Comparison of ENCODE assay signal across 8 cellular contexts in the genomic region with DNA sequence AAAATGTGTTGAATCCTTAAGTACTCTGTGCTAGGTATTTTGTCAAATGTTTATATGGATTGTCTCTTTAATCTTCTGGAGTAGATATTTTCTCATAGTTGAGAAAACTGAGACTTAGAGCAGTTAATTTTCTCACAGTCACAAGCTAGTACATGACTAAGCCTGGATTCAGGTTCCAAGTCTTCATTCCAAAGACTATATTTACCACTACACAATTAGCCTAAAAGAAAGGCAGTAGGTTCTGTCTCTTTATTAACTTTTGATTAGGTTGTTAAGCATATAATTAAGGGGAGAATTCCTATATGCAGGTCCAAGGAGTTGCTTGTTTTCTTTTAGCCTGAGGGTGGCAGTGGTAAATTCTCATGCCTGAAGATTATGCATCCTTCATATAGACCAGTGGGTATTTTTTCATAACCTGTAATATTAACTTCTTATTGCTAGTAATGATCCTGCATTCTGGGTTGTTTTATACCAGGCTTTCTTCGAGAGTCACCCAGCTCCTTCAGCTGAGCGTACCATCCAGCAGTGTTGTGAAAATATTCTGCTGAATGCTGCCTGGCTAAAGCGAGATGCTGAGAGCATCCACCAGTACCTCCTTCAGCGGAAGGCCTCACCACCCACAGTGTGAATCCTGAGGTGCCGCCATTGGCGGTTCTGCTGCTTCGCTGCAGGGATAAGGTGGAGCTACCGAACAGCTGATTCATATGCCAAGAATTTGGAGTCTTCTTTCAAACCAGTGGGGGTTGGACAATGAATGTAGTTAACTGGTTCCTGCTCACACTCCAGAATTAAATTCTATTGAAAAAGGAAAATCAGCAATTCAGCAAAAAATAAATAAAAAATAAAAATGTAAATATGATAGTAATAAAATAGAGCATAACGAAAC. TPM values are rescaled to one million over a fixed set of nuclear protein-coding genes. Genes with fewer than 3 reads are reported as not detected.
DNase-seq lines count a peak whose midpoint lies in the region; ATAC-seq lines count a peak whose summit lies in the region.

No MANE protein-coding gene starts in this region.

- no peaks in the 10 kb centered on the region for H3K27me3 Mint-ChIP-seq in activated CD4-positive, alpha-beta T cell treated with anti-CD3 and anti-CD28 coated beads for 36 hours
- H3K27me3 Mint-ChIP-seq in activated T-helper 17 cell treated with anti-CD3 and anti-CD28 coated beads, Interleukin-2, amount 50 U/mL, for 72 hours, result no peaks in the 10 kb centered on the region

- intact Hi-C loops in activated CD4-positive, alpha-beta T cell treated with anti-CD3 and anti-CD28 coated beads for 36 hours (cut with DNase I, micrococcal nuclease), result no loop called here

- peak overlapping the region; percentile 65 for H3K27ac Mint-ChIP-seq in activated CD4-positive, alpha-beta T cell treated with anti-CD3 and anti-CD28 coated beads for 36 hours
- peak overlapping the region; percentile 88 for H3K27ac Mint-ChIP-seq in activated T-helper 17 cell treated with anti-CD3 and anti-CD28 coated beads, Interleukin-2, amount 50 U/mL, for 72 hours
- H3K27ac Mint-ChIP-seq in stimulated activated effector memory CD8-positive, alpha-beta T cell treated with anti-CD3 and anti-CD28 coated beads, Interleukin-12 subunit alpha, Interleukin-12 subunit beta, amount 100 ng/mL, for 72 hours, result peak overlapping the region; percentile 55

- POLR2A ChIA-PET in activated CD4-positive, alpha-beta T cell treated with anti-CD3 and anti-CD28 coated beads for 36 hours (lab: Charles Lee), result no interaction called here

- no peaks in the 10 kb centered on the region for H3K9me3 Mint-ChIP-seq in activated CD4-positive, alpha-beta T cell treated with anti-CD3 and anti-CD28 coated beads for 36 hours (ENCODE audit: low read depth)
- H3K9me3 Mint-ChIP-seq in activated T-helper 17 cell treated with anti-CD3 and anti-CD28 coated beads, Interleukin-2, amount 50 U/mL, for 72 hours, result no peaks in the 10 kb centered on the region
- no peaks in the 10 kb centered on the region for H3K9me3 Mint-ChIP-seq in stimulated activated effector memory CD8-positive, alpha-beta T cell treated with anti-CD3 and anti-CD28 coated beads, Interleukin-12 subunit alpha, Interleukin-12 subunit beta, amount 100 ng/mL, for 72 hours

- H3K4me1 Mint-ChIP-seq in activated CD4-positive, alpha-beta T cell treated with anti-CD3 and anti-CD28 coated beads for 36 hours, result peaks cover 17% of the 10 kb centered on the region
- peaks cover 12% of the 10 kb centered on the region for H3K4me1 Mint-ChIP-seq in activated T-helper 17 cell treated with anti-CD3 and anti-CD28 coated beads, Interleukin-2, amount 50 U/mL, for 72 hours
- peaks cover 25% of the 10 kb centered on the region for H3K4me1 Mint-ChIP-seq in stimulated activated effector memory CD8-positive, alpha-beta T cell treated with anti-CD3 and anti-CD28 coated beads, Interleukin-12 subunit alpha, Interleukin-12 subunit beta, amount 100 ng/mL, for 72 hours

- no peak overlapping the region for H3K4me3 Mint-ChIP-seq in activated CD4-positive, alpha-beta T cell treated with anti-CD3 and anti-CD28 coated beads for 36 hours
- H3K4me3 Mint-ChIP-seq in activated T-helper 17 cell treated with anti-CD3 and anti-CD28 coated beads, Interleukin-2, amount 50 U/mL, for 72 hours, result peak overlapping the region; percentile 51
- no peak overlapping the region for H3K4me3 Mint-ChIP-seq in stimulated activated effector memory CD8-positive, alpha-beta T cell treated with anti-CD3 and anti-CD28 coated beads, Interleukin-12 subunit alpha, Interleukin-12 subunit beta, amount 100 ng/mL, for 72 hours

- CTCF ChIA-PET in activated CD4-positive, alpha-beta T cell treated with anti-CD3 and anti-CD28 coated beads for 36 hours (lab: Charles Lee), result interaction anchor here (0.6 to 1.0 kb wide), 2 partner anchors 42 to 120 kb away, joined by 3 to 4 read pairs; no protein-coding TSS in a partner anchor

- no peak for ATAC-seq in activated CD4-positive, alpha-beta T cell treated with anti-CD3 and anti-CD28 coated beads for 36 hours
- no peak for ATAC-seq in activated T-helper 17 cell treated with anti-CD3 and anti-CD28 coated beads, Interleukin-2, amount 50 U/mL, for 72 hours (replicated peaks)
- no peak for ATAC-seq in stimulated activated effector memory CD8-positive, alpha-beta T cell treated with anti-CD3 and anti-CD28 coated beads, Interleukin-12 subunit alpha, Interleukin-12 subunit beta, amount 100 ng/mL, for 72 hours
- no peak for ATAC-seq in GM21381 (IDR thresholded peaks at IDR 0.05; ENCODE audit: unreplicated experiment)
- ATAC-seq in GM21576 (IDR thresholded peaks at IDR 0.05; ENCODE audit: unreplicated experiment), result no peak

- no peak for DNase-seq in activated CD4-positive, alpha-beta T cell treated with anti-CD3 and anti-CD28 coated beads for 36 hours
- DNase-seq in activated CD4-positive, alpha-beta T cell treated with anti-CD3 and anti-CD28 coated beads for 4 hours, result no peak
- DNase-seq in hepatic stellate cell (ENCODE audit: low spot score), result peak; percentile 79
- no peak for DNase-seq in stimulated activated effector memory CD8-positive, alpha-beta T cell treated with anti-CD3 and anti-CD28 coated beads, Interleukin-12 subunit alpha, Interleukin-12 subunit beta, amount 100 ng/mL, for 72 hours (ENCODE audit: low spot score in 2 of 2)
- DNase-seq in activated CD4-positive, alpha-beta T cell treated with anti-CD3 and anti-CD28 coated beads for 1 hour, result no peak

- H3K36me3 Mint-ChIP-seq in activated CD4-positive, alpha-beta T cell treated with anti-CD3 and anti-CD28 coated beads for 36 hours (ENCODE audit: low read depth), result peaks cover 46% of the 10 kb centered on the region
- peaks cover 76% of the 10 kb centered on the region for H3K36me3 Mint-ChIP-seq in activated T-helper 17 cell treated with anti-CD3 and anti-CD28 coated beads, Interleukin-2, amount 50 U/mL, for 72 hours (ENCODE audit: low read depth)
- H3K36me3 Mint-ChIP-seq in stimulated activated effector memory CD8-positive, alpha-beta T cell treated with anti-CD3 and anti-CD28 coated beads, Interleukin-12 subunit alpha, Interleukin-12 subunit beta, amount 100 ng/mL, for 72 hours, result peaks cover 87% of the 10 kb centered on the region

RNA-seq across cellular contexts. Expression of gene KPNB1, which starts 28.2 kb away (rescaled TPM):
- 100 to 1,000 TPM; 640 to 656 TPM for total RNA-seq in activated CD4-positive, alpha-beta T cell treated with anti-CD3 and anti-CD28 coated beads for 36 hours
- 100 to 1,000 TPM; 451 to 724 TPM for total RNA-seq in activated T-helper 17 cell treated with anti-CD3 and anti-CD28 coated beads, Interleukin-2, amount 50 U/mL, for 72 hours
